1 cellular context compared by ENCODE assay signal in genomic region chr17:82494236-82495055, GRCh38.
A peak's percentile ranks its signal among the peaks of the same experiment; 100 is the strongest.
TF ChIP-seq lines count a peak whose summit lies in the region.

No MANE protein-coding gene starts in this region.

TF ChIP-seq in HepG2, 621 proteins besides CTCF, POLR2A, EP300 and RAD21 (continued from another document and continues in another):
- TF ChIP-seq ZNF326 (CRISPR knock-in tag; IDR thresholded peaks at IDR 0.05; ENCODE audit: borderline replicate concordance) = no peak
- peak; percentile 76 for TF ChIP-seq ISL2 (CRISPR knock-in tag; IDR thresholded peaks at IDR 0.05)
- no peak for TF ChIP-seq POLR2AphosphoS5 (IDR thresholded peaks at IDR 0.05; ENCODE audit: low read depth, low read length)
- no peak for TF ChIP-seq EZH2 (conservative IDR thresholded peaks at IDR 0.05; ENCODE audit: low read depth, low read length)
- peak; percentile 51; the same call in 1 of the 2 replicates for TF ChIP-seq FOXK2 (IDR thresholded peaks at IDR 0.05)
- TF ChIP-seq, protein P1, sequence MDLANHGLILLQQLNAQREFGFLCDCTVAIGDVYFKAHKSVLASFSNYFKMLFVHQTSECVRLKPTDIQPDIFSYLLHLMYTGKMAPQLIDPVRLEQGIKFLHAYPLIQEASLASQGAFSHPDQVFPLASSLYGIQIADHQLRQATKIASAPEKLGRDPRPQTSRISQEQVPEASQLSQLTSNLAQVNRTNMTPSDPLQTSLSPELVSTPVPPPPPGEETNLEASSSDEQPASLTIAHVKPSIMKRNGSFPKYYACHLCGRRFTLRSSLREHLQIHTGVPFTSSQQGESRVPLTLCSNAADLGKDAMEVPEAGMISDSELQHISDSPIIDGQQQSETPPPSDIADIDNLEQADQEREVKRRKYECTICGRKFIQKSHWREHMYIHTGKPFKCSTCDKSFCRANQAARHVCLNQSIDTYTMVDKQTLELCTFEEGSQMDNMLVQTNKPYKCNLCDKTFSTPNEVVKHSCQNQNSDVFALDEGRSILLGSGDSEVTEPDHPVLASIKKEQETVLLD (CRISPR knock-in tag; IDR thresholded peaks at IDR 0.05; ENCODE audit: low read depth) = 0 out of 2 replicates have a peak, but pooled peaks have one; percentile 30
- TF ChIP-seq RERE (CRISPR knock-in tag; IDR thresholded peaks at IDR 0.05; ENCODE audit: low read depth) = 0 out of 2 replicates have a peak, but pooled peaks have one; percentile 24
- TF ChIP-seq ZNF503 (CRISPR knock-in tag; IDR thresholded peaks at IDR 0.05) = no peak; the same call in 1 of the 2 replicates
- TF ChIP-seq ZNF75D (CRISPR knock-in tag; IDR thresholded peaks at IDR 0.05; ENCODE audit: borderline replicate concordance) = no peak
- TF ChIP-seq ZMAT3 (CRISPR knock-in tag; conservative IDR thresholded peaks at IDR 0.05) = peak; percentile 74; the same call in 1 of the 2 replicates
- TF ChIP-seq RFX5 (IDR thresholded peaks at IDR 0.05; ENCODE audit: low read depth, low read length) = 0 out of 2 replicates have a peak, but pooled peaks have one; percentile 7
- TF ChIP-seq ONECUT2 (CRISPR knock-in tag; IDR thresholded peaks at IDR 0.05) = peak; percentile 81
- TF ChIP-seq ZNF564 (CRISPR knock-in tag; IDR thresholded peaks at IDR 0.05) = peak; percentile 95
- TF ChIP-seq, protein P2, sequence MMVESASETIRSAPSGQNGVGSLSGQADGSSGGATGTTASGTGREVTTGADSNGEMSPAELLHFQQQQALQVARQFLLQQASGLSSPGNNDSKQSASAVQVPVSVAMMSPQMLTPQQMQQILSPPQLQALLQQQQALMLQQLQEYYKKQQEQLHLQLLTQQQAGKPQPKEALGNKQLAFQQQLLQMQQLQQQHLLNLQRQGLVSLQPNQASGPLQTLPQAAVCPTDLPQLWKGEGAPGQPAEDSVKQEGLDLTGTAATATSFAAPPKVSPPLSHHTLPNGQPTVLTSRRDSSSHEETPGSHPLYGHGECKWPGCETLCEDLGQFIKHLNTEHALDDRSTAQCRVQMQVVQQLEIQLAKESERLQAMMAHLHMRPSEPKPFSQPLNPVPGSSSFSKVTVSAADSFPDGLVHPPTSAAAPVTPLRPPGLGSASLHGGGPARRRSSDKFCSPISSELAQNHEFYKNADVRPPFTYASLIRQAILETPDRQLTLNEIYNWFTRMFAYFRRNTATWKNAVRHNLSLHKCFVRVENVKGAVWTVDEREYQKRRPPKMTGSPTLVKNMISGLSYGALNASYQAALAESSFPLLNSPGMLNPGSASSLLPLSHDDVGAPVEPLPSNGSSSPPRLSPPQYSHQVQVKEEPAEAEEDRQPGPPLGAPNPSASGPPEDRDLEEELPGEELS (CRISPR knock-in tag; IDR thresholded peaks at IDR 0.05) = peak; percentile 38; the same call in 1 of the 2 replicates
- TF ChIP-seq NFE2L1 (CRISPR knock-in tag; IDR thresholded peaks at IDR 0.05; ENCODE audit: borderline replicate concordance) = 0 out of 2 replicates have a peak, but pooled peaks have one; percentile 19
- peak; percentile 89 for TF ChIP-seq MEF2D (CRISPR knock-in tag; IDR thresholded peaks at IDR 0.05)
- peak; percentile 94 for TF ChIP-seq XRCC5 (optimal IDR thresholded peaks at IDR 0.05; ENCODE audit: low read length)
- TF ChIP-seq KLF11 (CRISPR knock-in tag; IDR thresholded peaks at IDR 0.05) = peak; percentile 87
- 0 out of 2 replicates have a peak, but pooled peaks have one; percentile 51 for TF ChIP-seq KLF9 (CRISPR knock-in tag; IDR thresholded peaks at IDR 0.05; ENCODE audit: low read depth)
- TF ChIP-seq ZNF251 (CRISPR knock-in tag; IDR thresholded peaks at IDR 0.05) = no peak
- TF ChIP-seq ZNF670 (CRISPR knock-in tag; IDR thresholded peaks at IDR 0.05; ENCODE audit: borderline replicate concordance) = peak; percentile 97; the same call in 1 of the 2 replicates
- peak; percentile 96 for TF ChIP-seq ZNF567 (CRISPR knock-in tag; IDR thresholded peaks at IDR 0.05; ENCODE audit: borderline replicate concordance)
- peak in 1 of 2 experiments; percentile 74; a peak in 3 of 4 replicates for TF ChIP-seq NR2F1 (CRISPR knock-in tag; IDR thresholded peaks at IDR 0.05)
- TF ChIP-seq ZNF850 (CRISPR knock-in tag; conservative IDR thresholded peaks at IDR 0.05) = no peak
- no peak for TF ChIP-seq ZNF337 (CRISPR knock-in tag; IDR thresholded peaks at IDR 0.05; ENCODE audit: borderline replicate concordance, low read depth)
- 0 out of 2 replicates have a peak, but pooled peaks have one; percentile 35 for TF ChIP-seq ZNF432 (CRISPR knock-in tag; IDR thresholded peaks at IDR 0.05; ENCODE audit: borderline replicate concordance)
- peak; percentile 44 for TF ChIP-seq ZFP90 (CRISPR knock-in tag; IDR thresholded peaks at IDR 0.05; ENCODE audit: borderline replicate concordance)
- TF ChIP-seq GTF3A (CRISPR knock-in tag; conservative IDR thresholded peaks at IDR 0.05) = peak; percentile 100
- TF ChIP-seq MLLT10 (CRISPR knock-in tag; IDR thresholded peaks at IDR 0.05) = no peak
- TF ChIP-seq, protein P3, sequence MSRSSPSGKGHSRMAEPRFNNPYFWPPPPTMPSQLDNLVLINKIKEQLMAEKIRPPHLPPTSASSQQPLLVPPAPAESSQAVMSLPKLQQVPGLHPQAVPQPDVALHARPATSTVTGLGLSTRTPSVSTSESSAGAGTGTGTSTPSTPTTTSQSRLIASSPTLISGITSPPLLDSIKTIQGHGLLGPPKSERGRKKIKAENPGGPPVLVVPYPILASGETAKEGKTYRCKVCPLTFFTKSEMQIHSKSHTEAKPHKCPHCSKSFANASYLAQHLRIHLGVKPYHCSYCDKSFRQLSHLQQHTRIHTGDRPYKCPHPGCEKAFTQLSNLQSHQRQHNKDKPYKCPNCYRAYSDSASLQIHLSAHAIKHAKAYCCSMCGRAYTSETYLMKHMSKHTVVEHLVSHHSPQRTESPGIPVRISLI (CRISPR knock-in tag; IDR thresholded peaks at IDR 0.05; ENCODE audit: borderline replicate concordance) = no peak; the same call in none of the 2 replicates
- peak; percentile 71; the same call in 1 of the 2 replicates for TF ChIP-seq HES4 (CRISPR knock-in tag; IDR thresholded peaks at IDR 0.05; ENCODE audit: borderline replicate concordance)
- TF ChIP-seq MYC (CRISPR knock-in tag; IDR thresholded peaks at IDR 0.05; ENCODE audit: borderline replicate concordance) = peak; percentile 66
- peak; percentile 88 for TF ChIP-seq KAT8 (CRISPR knock-in tag; IDR thresholded peaks at IDR 0.05)
- peak; percentile 96; the same call in 1 of the 2 replicates for TF ChIP-seq ZMYM3 (CRISPR knock-in tag; IDR thresholded peaks at IDR 0.05)
- no peak for TF ChIP-seq RORA (CRISPR knock-in tag; IDR thresholded peaks at IDR 0.05)
- TF ChIP-seq CREM (IDR thresholded peaks at IDR 0.05) = peak; percentile 59; the same call in 1 of the 2 replicates
- TF ChIP-seq CREM (CRISPR knock-in tag; IDR thresholded peaks at IDR 0.05) = no peak
- peak; percentile 47; the same call in 1 of the 2 replicates for TF ChIP-seq ZNF777 (CRISPR knock-in tag; IDR thresholded peaks at IDR 0.05)
- TF ChIP-seq ARID5B (CRISPR knock-in tag; IDR thresholded peaks at IDR 0.05) = peak; percentile 80
- TF ChIP-seq ZNF44 (CRISPR knock-in tag; IDR thresholded peaks at IDR 0.05) = no peak
- peak; percentile 57 for TF ChIP-seq ZNF83 (CRISPR knock-in tag; IDR thresholded peaks at IDR 0.05; ENCODE audit: borderline replicate concordance)
- peak; percentile 93; the same call in 1 of the 2 replicates for TF ChIP-seq MYNN (CRISPR knock-in tag; IDR thresholded peaks at IDR 0.05; ENCODE audit: low read depth)
- no peak for TF ChIP-seq ZMAT5 (CRISPR knock-in tag; IDR thresholded peaks at IDR 0.05; ENCODE audit: borderline replicate concordance, low read depth)
- TF ChIP-seq ZMYM2 (CRISPR knock-in tag; IDR thresholded peaks at IDR 0.05) = peak; percentile 93
- TF ChIP-seq HNF4G (IDR thresholded peaks at IDR 0.05; ENCODE audit: borderline replicate concordance, low read depth, low read length) = peak; percentile 31; the same call in 1 of the 2 replicates
- peak; percentile 28; the same call in 1 of the 2 replicates for TF ChIP-seq HNF4G (CRISPR knock-in tag; IDR thresholded peaks at IDR 0.05; ENCODE audit: borderline replicate concordance, low read depth)
- TF ChIP-seq SMARCC2 (IDR thresholded peaks at IDR 0.05) = no peak
